Comparison of ENCODE assay signal across 17 cellular contexts in the genomic region with DNA sequence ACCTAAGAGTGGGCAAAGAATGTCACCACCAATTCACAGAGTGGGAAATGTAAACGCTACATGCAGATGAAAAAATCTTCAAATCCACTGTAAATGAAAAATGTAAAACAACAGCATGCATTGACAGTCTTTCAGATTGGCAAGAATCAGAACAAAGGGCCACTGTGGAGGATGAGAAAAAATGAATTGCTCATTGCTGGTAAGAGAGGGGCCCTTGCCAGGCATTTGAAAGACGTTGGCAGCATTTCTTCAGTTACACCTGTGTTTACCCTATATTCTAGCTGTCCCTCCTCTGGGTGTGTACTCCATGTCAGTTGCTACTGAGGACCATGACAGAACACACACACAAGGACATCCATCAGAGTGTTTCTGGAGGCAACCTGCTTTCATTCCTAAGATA. TPM values are rescaled to one million over a fixed set of nuclear protein-coding genes. Genes with fewer than 3 reads are reported as not detected.
DNase-seq lines count a peak whose midpoint lies in the region; ATAC-seq and TF ChIP-seq lines count a peak whose summit lies in the region.
"Had no signal": no experiment of that assay in that cellular context is flagged by ENCODE, and none has a peak within 500 bp of the region (broad histone marks: within the 10 kb centered on the region; RNA-seq: fewer than 3 reads in every experiment).

No MANE protein-coding gene starts in this region.

- intact Hi-C loops in transverse colon (cut with DNase I; ENCODE audit: low total_unique reads) = no loop called here
- intact Hi-C loops in ovary (cut with DNase I) = no loop called here

- H2AFZ ChIP-seq in GM23338 = peak overlapping the region; percentile 34; the same call in 1 of the 2 replicates

- no peak overlapping the region for H3K27ac Mint-ChIP-seq in GM23338
- H3K27ac Mint-ChIP-seq: CD4-positive, CD25-positive, alpha-beta regulatory T cell; IgD-negative memory B cell had no signal

- H3K4me3 ChIP-seq in GM23338 = no peak overlapping the region
- no peak overlapping the region for H3K4me3 ChIP-seq in neutrophil (ENCODE audit: low read depth in 1 of 2, low read length in 1 of 2)
- no peak overlapping the region for H3K4me3 ChIP-seq in transverse colon
- no peak overlapping the region for H3K4me3 ChIP-seq in ovary
- H3K4me3 ChIP-seq: HAP-1 had no signal

- H3K9me2 ChIP-seq in GM23338 (ENCODE audit: insufficient read depth) = peaks cover 10% of the 10 kb centered on the region; the same call in 1 of the 2 replicates

- H3K27me3 ChIP-seq in GM23338 (ENCODE audit: insufficient read depth) (no peaks in the 10 kb centered on the region), neutrophil (no peaks in the 10 kb centered on the region), transverse colon (no peaks in the 10 kb centered on the region), ovary (no peaks in the 10 kb centered on the region)
- H3K27me3 ChIP-seq: BE2C had no signal

- no peaks in the 10 kb centered on the region for H3K9me3 ChIP-seq in neutrophil
- no peaks in the 10 kb centered on the region for H3K9me3 ChIP-seq in transverse colon
- no peaks in the 10 kb centered on the region for H3K9me3 ChIP-seq in ovary
- H3K9me3 ChIP-seq: BE2C, HAP-1 had no signal

- H3K79me2 ChIP-seq in GM23338 (replicated peaks; ENCODE audit: insufficient read depth) = no peaks in the 10 kb centered on the region

- H3K27ac ChIP-seq in GM23338 (ENCODE audit: low read depth) = no peak overlapping the region
- H3K27ac ChIP-seq in neutrophil = peak overlapping the region; percentile 85
- H3K27ac ChIP-seq in transverse colon = no peak overlapping the region
- no peak overlapping the region for H3K27ac ChIP-seq in ovary

- 29 to 34% methylated on average over 2 of the region's 2 CpGs for WGBS in transverse colon (ENCODE audit: low coverage in 1 of 2), 2 donors
- 62 to 75% (median 68%) methylated on average over 2 of the region's 2 CpGs for WGBS in ovary, 3 donors

- no peak overlapping the region for H3K4me2 ChIP-seq in GM23338

- in situ Hi-C loops in transverse colon (cut with MboI; ENCODE audit: low pct_ligation_motif_present in 1 of 4, low pct_unique_long_range_greater_than_20kb in 1 of 4, low sequenced_read_pairs in 3 of 4) = loop anchor here in 1 of 4 donors (10.0 kb wide), 1 partner anchor 55 kb away; no protein-coding TSS in a partner anchor

- H4K20me1 ChIP-seq in GM23338 (replicated peaks; ENCODE audit: insufficient read depth) = no peaks in the 10 kb centered on the region

- no peak for TF ChIP-seq EP300 in transverse colon (IDR thresholded peaks at IDR 0.05; ENCODE audit: low read depth)
- no peak for TF ChIP-seq EP300 in ovary (IDR thresholded peaks at IDR 0.05)

- DNase-seq in GM23338 (ENCODE audit: low spot score) (no peak), globus pallidus (ENCODE audit: low spot score) (peak; percentile 72), transverse colon (peak; percentile 8), DMS79 (lab: John Stamatoyannopoulos, UW) (no peak), ovary (no peak)
- no peak for DNase-seq in activated CD8-positive, alpha-beta memory T cell treated with anti-CD3 and anti-CD28 coated beads, Interleukin-2, amount 50 U/mL, for 4 hours
- DNase-seq: BE2C; Calu3; CD4-positive, CD25-positive, alpha-beta regulatory T cell; DMS 273 treated with DMSO at 0.1 percent for 48 hours; DMS53 had no signal

- TF ChIP-seq CTCF in GM23338 (conservative IDR thresholded peaks at IDR 0.05; ENCODE audit: low read depth in 2 of 2) = no peak
- TF ChIP-seq CTCF in neutrophil (IDR thresholded peaks at IDR 0.05) = no peak
- TF ChIP-seq CTCF in transverse colon (IDR thresholded peaks at IDR 0.05) = no peak
- no peak for TF ChIP-seq CTCF in ovary (IDR thresholded peaks at IDR 0.05)

- no peaks in the 10 kb centered on the region for H3F3A ChIP-seq in GM23338 (replicated peaks; ENCODE audit: low read depth)

- H3K27me3 Mint-ChIP-seq in GM23338 (ENCODE audit: insufficient read depth, low read depth, poor library complexity) = peaks cover 2% of the 10 kb centered on the region

- H3K36me3 Mint-ChIP-seq in GM23338 (ENCODE audit: low read depth) = no peaks in the 10 kb centered on the region; the same call in 2 of the 3 replicates
- H3K36me3 Mint-ChIP-seq: CD4-positive, CD25-positive, alpha-beta regulatory T cell; IgD-negative memory B cell had no signal

- H3K9me3 Mint-ChIP-seq in GM23338 = no peaks in the 10 kb centered on the region
- H3K9me3 Mint-ChIP-seq: CD4-positive, CD25-positive, alpha-beta regulatory T cell had no signal

- H3K4me1 ChIP-seq in GM23338 (ENCODE audit: insufficient read depth) (no peaks in the 10 kb centered on the region), neutrophil (ENCODE audit: control insufficient read depth in 1 of 2, insufficient read depth in 1 of 2, low read depth in 1 of 2, low read length in 1 of 2) (peaks cover 68 to 71% of the 10 kb centered on the region in 2 experiments), transverse colon (no peaks in the 10 kb centered on the region), ovary (ENCODE audit: insufficient read depth) (no peaks in the 10 kb centered on the region)
- H3K4me1 ChIP-seq: BE2C, HAP-1 had no signal

- H3K36me3 ChIP-seq in GM23338 (ENCODE audit: insufficient read depth) (no peaks in the 10 kb centered on the region), neutrophil (no peaks in the 10 kb centered on the region), transverse colon (no peaks in the 10 kb centered on the region), ovary (no peaks in the 10 kb centered on the region)
- H3K36me3 ChIP-seq: BE2C, HAP-1 had no signal

- ATAC-seq in GM23338 = no peak
- ATAC-seq: HepG2 had no signal

- no peak overlapping the region for H3K4me3 Mint-ChIP-seq in GM23338
- H3K4me3 Mint-ChIP-seq: CD4-positive, CD25-positive, alpha-beta regulatory T cell; IgD-negative memory B cell had no signal

- H3K4me1 Mint-ChIP-seq in GM23338 = no peaks in the 10 kb centered on the region
- H3K4me1 Mint-ChIP-seq: CD4-positive, CD25-positive, alpha-beta regulatory T cell; IgD-negative memory B cell had no signal

- no peak for TF ChIP-seq POLR2A in transverse colon (IDR thresholded peaks at IDR 0.05)
- no peak for TF ChIP-seq POLR2A in ovary (IDR thresholded peaks at IDR 0.05)

TF ChIP-seq in GM23338, 12 proteins besides CTCF, POLR2A, EP300 and RAD21 (continues in another document):
- TF ChIP-seq JUNB (IDR thresholded peaks at IDR 0.05; ENCODE audit: unreplicated experiment) = no peak
- no peak for TF ChIP-seq POLR2AphosphoS5 (IDR thresholded peaks at IDR 0.05; ENCODE audit: low read depth)
- no peak for TF ChIP-seq ZNF114 (CRISPR knock-in tag; IDR thresholded peaks at IDR 0.05)
- TF ChIP-seq, protein P1, sequence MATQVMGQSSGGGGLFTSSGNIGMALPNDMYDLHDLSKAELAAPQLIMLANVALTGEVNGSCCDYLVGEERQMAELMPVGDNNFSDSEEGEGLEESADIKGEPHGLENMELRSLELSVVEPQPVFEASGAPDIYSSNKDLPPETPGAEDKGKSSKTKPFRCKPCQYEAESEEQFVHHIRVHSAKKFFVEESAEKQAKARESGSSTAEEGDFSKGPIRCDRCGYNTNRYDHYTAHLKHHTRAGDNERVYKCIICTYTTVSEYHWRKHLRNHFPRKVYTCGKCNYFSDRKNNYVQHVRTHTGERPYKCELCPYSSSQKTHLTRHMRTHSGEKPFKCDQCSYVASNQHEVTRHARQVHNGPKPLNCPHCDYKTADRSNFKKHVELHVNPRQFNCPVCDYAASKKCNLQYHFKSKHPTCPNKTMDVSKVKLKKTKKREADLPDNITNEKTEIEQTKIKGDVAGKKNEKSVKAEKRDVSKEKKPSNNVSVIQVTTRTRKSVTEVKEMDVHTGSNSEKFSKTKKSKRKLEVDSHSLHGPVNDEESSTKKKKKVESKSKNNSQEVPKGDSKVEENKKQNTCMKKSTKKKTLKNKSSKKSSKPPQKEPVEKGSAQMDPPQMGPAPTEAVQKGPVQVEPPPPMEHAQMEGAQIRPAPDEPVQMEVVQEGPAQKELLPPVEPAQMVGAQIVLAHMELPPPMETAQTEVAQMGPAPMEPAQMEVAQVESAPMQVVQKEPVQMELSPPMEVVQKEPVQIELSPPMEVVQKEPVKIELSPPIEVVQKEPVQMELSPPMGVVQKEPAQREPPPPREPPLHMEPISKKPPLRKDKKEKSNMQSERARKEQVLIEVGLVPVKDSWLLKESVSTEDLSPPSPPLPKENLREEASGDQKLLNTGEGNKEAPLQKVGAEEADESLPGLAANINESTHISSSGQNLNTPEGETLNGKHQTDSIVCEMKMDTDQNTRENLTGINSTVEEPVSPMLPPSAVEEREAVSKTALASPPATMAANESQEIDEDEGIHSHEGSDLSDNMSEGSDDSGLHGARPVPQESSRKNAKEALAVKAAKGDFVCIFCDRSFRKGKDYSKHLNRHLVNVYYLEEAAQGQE (IDR thresholded peaks at IDR 0.05; ENCODE audit: unreplicated experiment) = no peak
- TF ChIP-seq, protein P2, sequence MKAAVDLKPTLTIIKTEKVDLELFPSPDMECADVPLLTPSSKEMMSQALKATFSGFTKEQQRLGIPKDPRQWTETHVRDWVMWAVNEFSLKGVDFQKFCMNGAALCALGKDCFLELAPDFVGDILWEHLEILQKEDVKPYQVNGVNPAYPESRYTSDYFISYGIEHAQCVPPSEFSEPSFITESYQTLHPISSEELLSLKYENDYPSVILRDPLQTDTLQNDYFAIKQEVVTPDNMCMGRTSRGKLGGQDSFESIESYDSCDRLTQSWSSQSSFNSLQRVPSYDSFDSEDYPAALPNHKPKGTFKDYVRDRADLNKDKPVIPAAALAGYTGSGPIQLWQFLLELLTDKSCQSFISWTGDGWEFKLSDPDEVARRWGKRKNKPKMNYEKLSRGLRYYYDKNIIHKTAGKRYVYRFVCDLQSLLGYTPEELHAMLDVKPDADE (IDR thresholded peaks at IDR 0.05) = no peak
- no peak for TF ChIP-seq STAT1 (IDR thresholded peaks at IDR 0.05; ENCODE audit: unreplicated experiment)
- no peak for TF ChIP-seq CREB1 (CRISPR knock-in tag; IDR thresholded peaks at IDR 0.05; ENCODE audit: low read depth)

RNA-seq across cellular contexts. Expression of a gene that starts 25.8 kb away (rescaled TPM):
- 1.5 and 2.1 TPM in 2 replicates for total RNA-seq in GM23338 (2014; rRNA removed; shearing (Covaris generic))
- polyA plus RNA-seq in GM23338 (2016; fragmentation: Nextera tagmentation; extraction: Ambion mirVana) = 0.30 and 0.47 TPM in 2 replicates
- not detected for total RNA-seq in transverse colon
- total RNA-seq in ovary = not detected
- polyA plus RNA-seq in ovary = not detected
- total RNA-seq: A172; Calu3; CD4-positive, CD25-positive, alpha-beta regulatory T cell; H4; HepG2 had no signal
- polyA plus RNA-seq: CD4-positive, CD25-positive, alpha-beta regulatory T cell; HepG2; IgD-negative memory B cell had no signal

RNA-seq across cellular contexts. Expression of a gene that starts 46.3 kb away (rescaled TPM):
- not detected in 2 replicates for total RNA-seq in GM23338 (2014; rRNA removed; shearing (Covaris generic))
- polyA plus RNA-seq in GM23338 (2016; fragmentation: Nextera tagmentation; extraction: Ambion mirVana) (not detected in 2 replicates), ovary (under 1 TPM in 1 of 2 donors, not detected in 1; 0.38 TPM)
- total RNA-seq in transverse colon (not detected), ovary (not detected)
- total RNA-seq: A172; Calu3; CD4-positive, CD25-positive, alpha-beta regulatory T cell; H4; HepG2 had no signal
- polyA plus RNA-seq: CD4-positive, CD25-positive, alpha-beta regulatory T cell; HepG2; IgD-negative memory B cell had no signal

RNA-seq across cellular contexts. Expression of a gene that starts 55.8 kb away (rescaled TPM):
- 0.07 TPM in 1 of 2 replicates, not detected in the other for total RNA-seq in GM23338 (2014; rRNA removed; shearing (Covaris generic))
- polyA plus RNA-seq in GM23338 (2016; fragmentation: Nextera tagmentation; extraction: Ambion mirVana) (not detected in 2 replicates), ovary (not detected)
- total RNA-seq in transverse colon (not detected), ovary (1 to 10 TPM in 1 of 7 donors, under 1 TPM in 3, not detected in 3; 0.32 to 2.2 (median 0.76) TPM)
- total RNA-seq: A172; Calu3; CD4-positive, CD25-positive, alpha-beta regulatory T cell; H4; HepG2 had no signal
- polyA plus RNA-seq: CD4-positive, CD25-positive, alpha-beta regulatory T cell; HepG2; IgD-negative memory B cell had no signal

Comparison
In these comparisons a context has a peak if more than half of its experiments do, and no peak if none do; other contexts are left out.
1. DNase-seq: peak in globus pallidus (single experiment) and transverse colon (single experiment); none in GM23338 (single experiment), DMS79 (single experiment), ovary (0 of 5) and activated CD8-positive, alpha-beta memory T cell treated with anti-CD3 and anti-CD28 coated beads, Interleukin-2, amount 50 U/mL, for 4 hours (single experiment).